In genomic region chr2:39517102-39517436, GRCh38 we compare ENCODE assay signal across 14 cellular contexts.
DNase-seq lines count a peak whose midpoint lies in the region; ATAC-seq and TF ChIP-seq lines count a peak whose summit lies in the region.
"Had no signal": no experiment of that assay in that cellular context is flagged by ENCODE, and none has a peak within 500 bp of the region (broad histone marks: within the 10 kb centered on the region; RNA-seq: fewer than 3 reads in every experiment).

No MANE protein-coding gene starts in this region.

- WGBS in heart right ventricle, 2 donors, result 36 to 44% methylated on average over 2 of the region's 2 CpGs

- no peaks in the 10 kb centered on the region for H3K27me3 ChIP-seq in heart right ventricle
- no peaks in the 10 kb centered on the region for H3K27me3 ChIP-seq in muscle layer of duodenum (ENCODE audit: low read depth, low read length)
- H3K27me3 ChIP-seq in upper lobe of right lung, result no peaks in the 10 kb centered on the region
- no peaks in the 10 kb centered on the region for H3K27me3 ChIP-seq in brain microvascular endothelial cell (replicated peaks)

- peaks cover 8% of the 10 kb centered on the region for H3K9me3 Mint-ChIP-seq in endothelial cell (ENCODE audit: unreplicated experiment)
- H3K9me3 Mint-ChIP-seq: immature natural killer cell had no signal

- no peak for TF ChIP-seq CTCF in heart right ventricle (IDR thresholded peaks at IDR 0.05)
- no peak for TF ChIP-seq CTCF in endothelial cell (IDR thresholded peaks at IDR 0.05; ENCODE audit: unreplicated experiment)
- TF ChIP-seq CTCF in upper lobe of right lung (IDR thresholded peaks at IDR 0.05), result no peak
- no peak for TF ChIP-seq CTCF in brain microvascular endothelial cell (IDR thresholded peaks at IDR 0.05; ENCODE audit: low read depth, low read length, missing control alignments)

- H3K27ac Mint-ChIP-seq in endothelial cell (ENCODE audit: unreplicated experiment), result peak overlapping the region; percentile 98

- H3K4me3 Mint-ChIP-seq in endothelial cell (ENCODE audit: unreplicated experiment), result peak overlapping the region; percentile 54
- H3K4me3 Mint-ChIP-seq: immature natural killer cell had no signal

- intact Hi-C loops in heart right ventricle (cut with DNase I) (loop anchor here in 9 of 10 donors (2.0 to 10.0 kb wide), 9 partner anchors 75 to 210 kb away; no protein-coding TSS in a partner anchor), left cardiac atrium (cut with DNase I) (loop anchor here in 1 of 2 donors (2.0 to 5.0 kb wide), 3 partner anchors 24 to 180 kb away; no protein-coding TSS in a partner anchor), upper lobe of right lung (cut with DNase I) (no loop called here)

- H3K36me3 ChIP-seq in heart right ventricle (no peaks in the 10 kb centered on the region), muscle layer of duodenum (ENCODE audit: control insufficient read depth in 1 of 2, insufficient read depth in 2 of 2, low read length in 2 of 2) (no peaks in the 10 kb centered on the region), upper lobe of right lung (no peaks in the 10 kb centered on the region), brain microvascular endothelial cell (replicated peaks) (no peaks in the 10 kb centered on the region)

- H3K27me3 Mint-ChIP-seq in endothelial cell (ENCODE audit: unreplicated experiment), result peaks cover 15% of the 10 kb centered on the region

- peaks cover 62% of the 10 kb centered on the region for H3K4me1 Mint-ChIP-seq in endothelial cell (ENCODE audit: unreplicated experiment)

- peaks cover 27 to 70% (median 60%) of the 10 kb centered on the region in 9 donors for H3K4me1 ChIP-seq in heart right ventricle
- H3K4me1 ChIP-seq in muscle layer of duodenum (ENCODE audit: control insufficient read depth in 1 of 2, insufficient read depth in 2 of 2, low read length in 2 of 2), result peaks cover 0 to 44% of the 10 kb centered on the region in 2 donors
- peaks cover 58% of the 10 kb centered on the region for H3K4me1 ChIP-seq in upper lobe of right lung

- H3K4me3 ChIP-seq in heart right ventricle (no peak overlapping the region), muscle layer of duodenum (ENCODE audit: low read depth in 1 of 2, low read length in 2 of 2) (no peak overlapping the region), upper lobe of right lung (no peak overlapping the region), brain microvascular endothelial cell (ENCODE audit: low read depth, low read length) (no peak overlapping the region)

- DNase-seq in heart right ventricle (no peak), left cardiac atrium (no peak), endothelial cell (ENCODE audit: low spot score) (no peak), upper lobe of right lung (no peak), mucosa of gallbladder (ENCODE audit: low spot score) (no peak), brain microvascular endothelial cell (no peak), NCI-H524 (lab: John Stamatoyannopoulos, UW) (no peak)
- DNase-seq: ACHN; activated T-cell treated with anti-CD3 and anti-CD28 coated beads, Interleukin-2, amount 50 U/mL, for 48 hours; amniotic stem cell; immature natural killer cell; SHP77 treated with DMSO at 0.1 percent for 48 hours; T1000 had no signal

- peak overlapping the region; percentile 5 to 90 (median 77) for H3K27ac ChIP-seq in heart right ventricle
- H3K27ac ChIP-seq in muscle layer of duodenum (ENCODE audit: low read length), result peak overlapping the region; percentile 0
- peak overlapping the region; percentile 75 for H3K27ac ChIP-seq in upper lobe of right lung
- H3K27ac ChIP-seq in brain microvascular endothelial cell, result no peak overlapping the region

- H3K36me3 Mint-ChIP-seq in endothelial cell (ENCODE audit: low read depth, unreplicated experiment), result peaks cover 8% of the 10 kb centered on the region

- H3K9me3 ChIP-seq in heart right ventricle (peaks cover 0 to 13% (median 4%) of the 10 kb centered on the region in 11 donors), muscle layer of duodenum (ENCODE audit: control insufficient read depth in 1 of 2, low read length in 2 of 2) (peaks cover 0 to 3% of the 10 kb centered on the region in 2 donors), upper lobe of right lung (no peaks in the 10 kb centered on the region)

- ATAC-seq in heart right ventricle (no peak), left cardiac atrium (no peak), upper lobe of right lung (no peak)

- in situ Hi-C loops in brain microvascular endothelial cell (cut with HindIII; ENCODE audit: low pct_ligation_motif_present, low sequenced_read_pairs), result no loop called here
